Comparison of ENCODE assay signal across 8 cellular contexts in genomic region chr3:128486692-128487537, GRCh38. TPM values are rescaled to one million over a fixed set of nuclear protein-coding genes. Genes with fewer than 3 reads are reported as not detected.
DNase-seq lines count a peak whose midpoint lies in the region; ATAC-seq and TF ChIP-seq lines count a peak whose summit lies in the region.

No MANE protein-coding gene starts in this region.

- H3K27me3 ChIP-seq in lung (ENCODE audit: control insufficient read depth, insufficient read depth) (no peaks in the 10 kb centered on the region), upper lobe of left lung (peaks cover 0 to 98% (median 61%) of the 10 kb centered on the region in 4 donors)

- TF ChIP-seq EP300 in upper lobe of left lung (IDR thresholded peaks at IDR 0.05) = no peak

- peak overlapping the region; percentile 71 to 88 for H3K4me3 ChIP-seq in cardiac fibroblast (replicated peaks in 1 of 2; ENCODE audit: low read depth in 2 of 2, low read length in 2 of 2)
- peak overlapping the region; percentile 86 for H3K4me3 ChIP-seq in lung
- H3K4me3 ChIP-seq in upper lobe of left lung = peak overlapping the region; percentile 52 to 69 (median 64)

- DNase-seq in DMS79 (lab: John Stamatoyannopoulos, UW) (peak; percentile 22), NCI-H1105 (lab: John Stamatoyannopoulos, UW) (peak; percentile 63), cardiac fibroblast (ENCODE audit: low read depth in 2 of 2) (peak in 1 of 2 donors; percentile 60), lung (ENCODE audit: low spot score) (no peak), upper lobe of left lung (peak in 1 of 2 donors; percentile 89), iPS-NIHi11 (ENCODE audit: low spot score) (no peak)

- 1% methylated on average over 75 of the region's 75 CpGs for WGBS in lung, 2 donors
- 0 to 1% methylated on average over 9 to 48 of the region's 75 CpGs for WGBS in upper lobe of left lung, 2 donors

- H3K27ac ChIP-seq in lung (ENCODE audit: low read depth in 1 of 2, low read length in 1 of 2) (peak overlapping the region; percentile 25 to 93), upper lobe of left lung (peak overlapping the region; percentile 89 to 94 (median 90))

- no peak for ATAC-seq in lung (ENCODE audit: insufficient read depth, low FRiP score)
- peak in 1 of 2 donors; percentile 20 for ATAC-seq in upper lobe of left lung (ENCODE audit: low FRiP score in 2 of 2)
- no peak for ATAC-seq in HG02588 (IDR thresholded peaks at IDR 0.05; ENCODE audit: unreplicated experiment)
- ATAC-seq in HG03521 (IDR thresholded peaks at IDR 0.05; ENCODE audit: unreplicated experiment) = no peak

- no peak for TF ChIP-seq POLR2A in upper lobe of left lung (IDR thresholded peaks at IDR 0.05)

- TF ChIP-seq CTCF in cardiac fibroblast (IDR thresholded peaks at IDR 0.05; ENCODE audit: low read depth, low read length) = no peak
- no peak for TF ChIP-seq CTCF in lung (IDR thresholded peaks at IDR 0.05; ENCODE audit: control extremely low read depth, extremely low read depth)
- no peak for TF ChIP-seq CTCF in upper lobe of left lung (IDR thresholded peaks at IDR 0.05)

- H3K9me3 ChIP-seq in lung (ENCODE audit: control insufficient read depth in 2 of 2, insufficient read depth in 1 of 2, low read length in 1 of 2) = no peaks in the 10 kb centered on the region
- H3K9me3 ChIP-seq in upper lobe of left lung = no peaks in the 10 kb centered on the region

- H3K36me3 ChIP-seq in lung (ENCODE audit: control insufficient read depth in 2 of 2, insufficient read depth in 2 of 2, low read length in 2 of 2) (peaks cover 0 to 6% of the 10 kb centered on the region in 2 donors), upper lobe of left lung (peaks cover 0 to 38% (median 5%) of the 10 kb centered on the region in 4 donors)

- peaks cover 0 to 25% of the 10 kb centered on the region in 2 donors for H3K4me1 ChIP-seq in lung (ENCODE audit: control insufficient read depth in 2 of 2, insufficient read depth in 2 of 2, low read length in 2 of 2)
- H3K4me1 ChIP-seq in upper lobe of left lung = peaks cover 41 to 64% (median 55%) of the 10 kb centered on the region in 4 donors

RNA-seq across cellular contexts. Expression of gene GATA2, which starts 6.1 kb away (rescaled TPM):
- total RNA-seq in lung (10 to 100 TPM in 1 of 2 donors, 1 to 10 TPM in 1; 9.6 to 37.0 TPM), upper lobe of left lung (10 to 100 TPM; 17.8 to 97.0 (median 63.0) TPM)
- polyA plus RNA-seq in lung = 10 to 100 TPM; 26.1 to 31.4 TPM

RNA-seq across cellular contexts. Expression of gene DNAJB8, which starts 20.2 kb away (rescaled TPM):
- not detected for total RNA-seq in lung
- polyA plus RNA-seq in lung = not detected
- not detected for total RNA-seq in upper lobe of left lung

Comparison
In these comparisons a context has a peak if more than half of its experiments do, and no peak if none do; other contexts are left out.
1. DNase-seq: peak in DMS79 (single experiment) and NCI-H1105 (single experiment); none in lung (single experiment) and iPS-NIHi11 (single experiment).
2. Peak in every context shown above with its lines, with median percentiles within 50 percentile points of each other: H3K4me3 ChIP-seq.